38 cellular contexts compared by ENCODE assay signal in genomic region chrX:75997692-75998091, GRCh38.
"Had no signal": no experiment of that assay in that cellular context is flagged by ENCODE, and none has a peak within 500 bp of the region (broad histone marks: within the 10 kb centered on the region; RNA-seq: fewer than 3 reads in every experiment).

No MANE protein-coding gene starts in this region.

- FAIRE-seq: bronchial epithelial cell had no signal

- H3K27ac ChIP-seq: adrenal gland, ascending aorta, body of pancreas, brain microvascular endothelial cell, breast epithelium, cardiac muscle cell had no signal

- H3K9me3 Mint-ChIP-seq: activated naive CD4-positive, alpha-beta T cell treated with anti-CD3 and anti-CD28 coated beads for 36 hours; activated naive CD4-positive, alpha-beta T cell treated with anti-CD3 and anti-CD28 coated beads, Interleukin-2, amount 10 ng/mL, durations not matched to agents 7 days and 5 days; activated naive CD4-positive, alpha-beta T cell treated with anti-CD3 and anti-CD28 coated beads, Interleukin-2, amount 50 U/mL, for 24 hours; activated naive CD4-positive, alpha-beta T cell treated with anti-CD3 and anti-CD28 coated beads, Interleukin-2, amount 50 U/mL, for 72 hours; activated naive CD8-positive, alpha-beta T cell treated with anti-CD3 and anti-CD28 coated beads for 36 hours; activated naive CD8-positive, alpha-beta T cell treated with anti-CD3 and anti-CD28 coated beads, Interleukin-2, amount 10 ng/mL, durations not matched to agents 7 days and 5 days; activated naive CD8-positive, alpha-beta T cell treated with anti-CD3 and anti-CD28 coated beads, Interleukin-2, amount 50 U/mL, for 24 hours; activated T-cell treated with anti-CD3 and anti-CD28 coated beads, Interleukin-2, amount 50 U/mL, for 24 hours; activated T-cell treated with anti-CD3 and anti-CD28 coated beads, Interleukin-2, amount 50 U/mL, for 4 hours; activated T-helper 1 cell treated with anti-CD3 and anti-CD28 coated beads, Interleukin-12 subunit alpha, Interleukin-12 subunit beta, Interleukin-2, Interleukin-4 antibody, amounts not matched to agents 30 ng/mL and 10 ng/mL and 1 ng/mL, durations not matched to agents 14 hours and 24 hours and 36 hours; activated T-helper 17 cell treated with anti-CD3 and anti-CD28 coated beads, Interleukin-2, amount 50 U/mL, for 72 hours; activated T-helper 2 cell treated with anti-CD3 and anti-CD28 coated beads, Interferon-gamma antibody, Interleukin-2, Interleukin-4, amounts not matched to agents 10 μg/mL and 5 μg/mL and 100 μg/mL, durations not matched to agents 14 hours and 24 hours and 36 hours; central memory CD8-positive, alpha-beta T cell had no signal

- H3K36me3 ChIP-seq: adrenal gland, ascending aorta, brain microvascular endothelial cell, breast epithelium, cardiac muscle cell had no signal

- H3K4me3 Mint-ChIP-seq: activated naive CD4-positive, alpha-beta T cell treated with anti-CD3 and anti-CD28 coated beads for 36 hours; activated naive CD4-positive, alpha-beta T cell treated with anti-CD3 and anti-CD28 coated beads, Interleukin-2, amount 10 ng/mL, durations not matched to agents 7 days and 5 days; activated naive CD4-positive, alpha-beta T cell treated with anti-CD3 and anti-CD28 coated beads, Interleukin-2, amount 50 U/mL, for 24 hours; activated naive CD8-positive, alpha-beta T cell; activated naive CD8-positive, alpha-beta T cell treated with anti-CD3 and anti-CD28 coated beads for 36 hours; activated naive CD8-positive, alpha-beta T cell treated with anti-CD3 and anti-CD28 coated beads, Interleukin-2, amount 10 ng/mL, durations not matched to agents 7 days and 5 days; activated naive CD8-positive, alpha-beta T cell treated with anti-CD3 and anti-CD28 coated beads, Interleukin-2, amount 50 U/mL, for 24 hours; activated T-cell treated with anti-CD3 and anti-CD28 coated beads, Interleukin-2, amount 50 U/mL, for 24 hours; activated T-cell treated with anti-CD3 and anti-CD28 coated beads, Interleukin-2, amount 50 U/mL, for 4 hours; activated T-cell treated with anti-CD3 and anti-CD28 coated beads, Interleukin-2, amount 50 U/mL, for 72 hours; activated T-helper 1 cell treated with anti-CD3 and anti-CD28 coated beads, Interleukin-12 subunit alpha, Interleukin-12 subunit beta, Interleukin-2, Interleukin-4 antibody, amounts not matched to agents 30 ng/mL and 10 ng/mL and 1 ng/mL, durations not matched to agents 14 hours and 24 hours and 36 hours; activated T-helper 17 cell treated with anti-CD3 and anti-CD28 coated beads, Interleukin-2, amount 50 U/mL, for 72 hours; brain; central memory CD8-positive, alpha-beta T cell had no signal

- H3K27me3 ChIP-seq: ascending aorta, body of pancreas, brain microvascular endothelial cell, cardiac muscle cell had no signal

- ATAC-seq: activated naive CD4-positive, alpha-beta T cell treated with anti-CD3 and anti-CD28 coated beads, Interleukin-2, amount 50 U/mL, for 72 hours; activated naive CD8-positive, alpha-beta T cell treated with anti-CD3 and anti-CD28 coated beads, Interleukin-2, amount 50 U/mL, for 24 hours; activated T-cell treated with anti-CD3 and anti-CD28 coated beads, Interleukin-2, amount 50 U/mL, for 4 hours; activated T-cell treated with anti-CD3 and anti-CD28 coated beads, Interleukin-2, amount 50 U/mL, for 72 hours; activated T-helper 17 cell treated with anti-CD3 and anti-CD28 coated beads, Interleukin-2, amount 50 U/mL, for 72 hours; body of pancreas had no signal

- H3K36me3 Mint-ChIP-seq: activated naive CD4-positive, alpha-beta T cell treated with anti-CD3 and anti-CD28 coated beads, Interleukin-2, amount 10 ng/mL, durations not matched to agents 7 days and 5 days; activated naive CD4-positive, alpha-beta T cell treated with anti-CD3 and anti-CD28 coated beads, Interleukin-2, amount 50 U/mL, for 24 hours; activated naive CD4-positive, alpha-beta T cell treated with anti-CD3 and anti-CD28 coated beads, Interleukin-2, amount 50 U/mL, for 72 hours; activated naive CD8-positive, alpha-beta T cell; activated naive CD8-positive, alpha-beta T cell treated with anti-CD3 and anti-CD28 coated beads for 36 hours; activated naive CD8-positive, alpha-beta T cell treated with anti-CD3 and anti-CD28 coated beads, Interleukin-2, amount 10 ng/mL, durations not matched to agents 7 days and 5 days; brain had no signal

- H3K27ac Mint-ChIP-seq: activated naive CD4-positive, alpha-beta T cell treated with anti-CD3 and anti-CD28 coated beads for 36 hours; activated naive CD4-positive, alpha-beta T cell treated with anti-CD3 and anti-CD28 coated beads, Interleukin-2, amount 10 ng/mL, durations not matched to agents 7 days and 5 days; activated naive CD4-positive, alpha-beta T cell treated with anti-CD3 and anti-CD28 coated beads, Interleukin-2, amount 50 U/mL, for 24 hours; activated naive CD4-positive, alpha-beta T cell treated with anti-CD3 and anti-CD28 coated beads, Interleukin-2, amount 50 U/mL, for 72 hours; activated naive CD8-positive, alpha-beta T cell; activated naive CD8-positive, alpha-beta T cell treated with anti-CD3 and anti-CD28 coated beads for 36 hours; activated naive CD8-positive, alpha-beta T cell treated with anti-CD3 and anti-CD28 coated beads, Interleukin-2, amount 10 ng/mL, durations not matched to agents 7 days and 5 days; activated naive CD8-positive, alpha-beta T cell treated with anti-CD3 and anti-CD28 coated beads, Interleukin-2, amount 50 U/mL, for 24 hours; activated T-cell treated with anti-CD3 and anti-CD28 coated beads, Interleukin-2, amount 50 U/mL, for 24 hours; activated T-cell treated with anti-CD3 and anti-CD28 coated beads, Interleukin-2, amount 50 U/mL, for 72 hours; activated T-helper 1 cell treated with anti-CD3 and anti-CD28 coated beads, Interleukin-12 subunit alpha, Interleukin-12 subunit beta, Interleukin-2, Interleukin-4 antibody, amounts not matched to agents 30 ng/mL and 10 ng/mL and 1 ng/mL, durations not matched to agents 14 hours and 24 hours and 36 hours; activated T-helper 17 cell treated with anti-CD3 and anti-CD28 coated beads, Interleukin-2, amount 50 U/mL, for 72 hours; activated T-helper 2 cell treated with anti-CD3 and anti-CD28 coated beads, Interferon-gamma antibody, Interleukin-2, Interleukin-4, amounts not matched to agents 10 μg/mL and 5 μg/mL and 100 μg/mL, durations not matched to agents 14 hours and 24 hours and 36 hours; brain had no signal

- H3K4me1 ChIP-seq: adrenal gland, ascending aorta, body of pancreas, breast epithelium had no signal

- DNase-seq: activated effector memory CD4-positive, alpha-beta T cell treated with anti-CD3 and anti-CD28 coated beads, Interleukin-2, amount 50 U/mL, for 16 hours; activated effector memory CD4-positive, alpha-beta T cell treated with Interleukin-2 at 50 U/mL for 16 hours; activated gamma-delta T cell; activated gamma-delta T cell treated with Interleukin-2 at 50 U/mL for 16 hours; activated naive CD4-positive, alpha-beta T cell; activated naive CD4-positive, alpha-beta T cell treated with anti-CD3 and anti-CD28 coated beads for 36 hours; activated naive CD4-positive, alpha-beta T cell treated with anti-CD3 and anti-CD28 coated beads, Interleukin-2, amount 10 ng/mL, durations not matched to agents 7 days and 5 days; activated naive CD4-positive, alpha-beta T cell treated with Interleukin-2 at 50 U/mL for 16 hours; activated naive CD8-positive, alpha-beta T cell treated with anti-CD3 and anti-CD28 coated beads for 36 hours; activated naive CD8-positive, alpha-beta T cell treated with anti-CD3 and anti-CD28 coated beads, Interleukin-2, amount 10 ng/mL, durations not matched to agents 7 days and 5 days; activated naive CD8-positive, alpha-beta T cell treated with anti-CD3 and anti-CD28 coated beads, Interleukin-2, amount 50 U/mL, for 24 hours; activated T-cell treated with anti-CD3 and anti-CD28 coated beads, Interleukin-2, amount 50 U/mL, for 1 hour; activated T-cell treated with anti-CD3 and anti-CD28 coated beads, Interleukin-2, amount 50 U/mL, for 24 hours; activated T-cell treated with anti-CD3 and anti-CD28 coated beads, Interleukin-2, amount 50 U/mL, for 4 hours; activated T-cell treated with anti-CD3 and anti-CD28 coated beads, Interleukin-2, amount 50 U/mL, for 48 hours; activated T-cell treated with anti-CD3 and anti-CD28 coated beads, Interleukin-2, amount 50 U/mL, for 72 hours; adrenal gland; amniotic stem cell; amygdala; anterior cingulate cortex; aorta; body of pancreas; brain microvascular endothelial cell; caudate nucleus; central memory CD4-positive, alpha-beta T cell; cerebellar nuclear complex had no signal

- H3K4me1 Mint-ChIP-seq: activated naive CD4-positive, alpha-beta T cell treated with anti-CD3 and anti-CD28 coated beads, Interleukin-2, amount 10 ng/mL, durations not matched to agents 7 days and 5 days; activated naive CD4-positive, alpha-beta T cell treated with anti-CD3 and anti-CD28 coated beads, Interleukin-2, amount 50 U/mL, for 24 hours; activated naive CD8-positive, alpha-beta T cell treated with anti-CD3 and anti-CD28 coated beads for 36 hours; activated naive CD8-positive, alpha-beta T cell treated with anti-CD3 and anti-CD28 coated beads, Interleukin-2, amount 10 ng/mL, durations not matched to agents 7 days and 5 days; activated naive CD8-positive, alpha-beta T cell treated with anti-CD3 and anti-CD28 coated beads, Interleukin-2, amount 50 U/mL, for 24 hours; activated T-helper 17 cell treated with anti-CD3 and anti-CD28 coated beads, Interleukin-2, amount 50 U/mL, for 72 hours; brain; central memory CD8-positive, alpha-beta T cell had no signal

- H3K9me3 ChIP-seq: adrenal gland, body of pancreas had no signal

- H3K4me3 ChIP-seq: adrenal gland, ascending aorta, body of pancreas, breast epithelium, cardiac muscle cell had no signal

- H3K27me3 Mint-ChIP-seq: activated naive CD4-positive, alpha-beta T cell treated with anti-CD3 and anti-CD28 coated beads, Interleukin-2, amount 10 ng/mL, durations not matched to agents 7 days and 5 days; activated naive CD4-positive, alpha-beta T cell treated with anti-CD3 and anti-CD28 coated beads, Interleukin-2, amount 50 U/mL, for 24 hours; activated naive CD8-positive, alpha-beta T cell; activated naive CD8-positive, alpha-beta T cell treated with anti-CD3 and anti-CD28 coated beads for 36 hours; activated naive CD8-positive, alpha-beta T cell treated with anti-CD3 and anti-CD28 coated beads, Interleukin-2, amount 10 ng/mL, durations not matched to agents 7 days and 5 days; activated naive CD8-positive, alpha-beta T cell treated with anti-CD3 and anti-CD28 coated beads, Interleukin-2, amount 50 U/mL, for 24 hours; activated T-helper 17 cell treated with anti-CD3 and anti-CD28 coated beads, Interleukin-2, amount 50 U/mL, for 72 hours; brain had no signal
